ENCODE assay signal across 9 cellular contexts in genomic region chr9:21413089-21414023, GRCh38. TPM values are rescaled to one million over a fixed set of nuclear protein-coding genes. Genes with fewer than 3 reads are reported as not detected.
DNase-seq lines count a peak whose midpoint lies in the region; ATAC-seq and TF ChIP-seq lines count a peak whose summit lies in the region.
"Had no signal": no experiment of that assay in that cellular context is flagged by ENCODE, and none has a peak within 500 bp of the region (broad histone marks: within the 10 kb centered on the region; RNA-seq: fewer than 3 reads in every experiment).

No MANE protein-coding gene starts in this region.

- intact Hi-C loops in left colon (cut with DNase I, micrococcal nuclease), result no loop called here
- intact Hi-C loops in ascending aorta (cut with DNase I), result no loop called here

- H3K9me3 Mint-ChIP-seq in stimulated activated memory B cell treated with anti-CD40 and anti-IgM and Interleukin-4, amounts not matched to agents 10 μg/mL and 1 μg/mL and 100 μg/mL, for 72 hours, result no peaks in the 10 kb centered on the region

- no peak overlapping the region for H3K4me3 Mint-ChIP-seq in stimulated activated memory B cell treated with anti-CD40 and anti-IgM and Interleukin-4, amounts not matched to agents 10 μg/mL and 1 μg/mL and 100 μg/mL, for 72 hours

- no peaks in the 10 kb centered on the region for H3K36me3 Mint-ChIP-seq in stimulated activated memory B cell treated with anti-CD40 and anti-IgM and Interleukin-4, amounts not matched to agents 10 μg/mL and 1 μg/mL and 100 μg/mL, for 72 hours

- H3K27me3 ChIP-seq in BJ (ENCODE audit: control insufficient read depth, insufficient read depth, low read length) (peaks cover 6% of the 10 kb centered on the region), RWPE2 (ENCODE audit: insufficient read depth, poor library complexity, severe bottlenecking) (peaks cover 12% of the 10 kb centered on the region), ascending aorta (no peaks in the 10 kb centered on the region)

- ATAC-seq in GM19043 (IDR thresholded peaks at IDR 0.05; ENCODE audit: low read depth, unreplicated experiment), result peak; percentile 50
- ATAC-seq in RWPE2 (ENCODE audit: low read depth), result peak; percentile 36; the same call in 1 of the 3 replicates
- peak; percentile 64 for ATAC-seq in left colon
- no peak for ATAC-seq in stimulated activated memory B cell treated with anti-CD40 and anti-IgM and Interleukin-4, amounts not matched to agents 10 μg/mL and 1 μg/mL and 100 μg/mL, for 72 hours
- ATAC-seq in esophagus mucosa, result no peak

- H3K4me1 Mint-ChIP-seq in stimulated activated memory B cell treated with anti-CD40 and anti-IgM and Interleukin-4, amounts not matched to agents 10 μg/mL and 1 μg/mL and 100 μg/mL, for 72 hours, result peaks cover 29% of the 10 kb centered on the region

- DNase-seq in BJ (ENCODE audit: low read depth) (no peak), RWPE2 (ENCODE audit: low spot score) (no peak), left colon (no peak), NCI-H2029 (lab: John Stamatoyannopoulos, UW) (no peak), ascending aorta (ENCODE audit: low spot score in 2 of 2) (no peak)
- DNase-seq: NK-92 treated with Interleukin-12 subunit alpha and Interleukin-12 subunit beta, amount 100 ng/mL, for 24 hours had no signal

- H3K36me3 ChIP-seq in BJ (ENCODE audit: control insufficient read depth, insufficient read depth, low read length), result no peaks in the 10 kb centered on the region
- H3K36me3 ChIP-seq in RWPE2 (ENCODE audit: low read depth), result no peaks in the 10 kb centered on the region
- H3K36me3 ChIP-seq in ascending aorta, result no peaks in the 10 kb centered on the region

- H3K9me3 ChIP-seq in RWPE2 (ENCODE audit: severe bottlenecking) (no peaks in the 10 kb centered on the region), ascending aorta (no peaks in the 10 kb centered on the region)

- CTCF ChIA-PET in BJ (lab: Yijun Ruan, JAX), result interaction anchor here (0.7 to 1.3 kb wide), 3 partner anchors 11 to 17 kb away, joined by 3 to 4 read pairs (median 3); no protein-coding TSS in a partner anchor

- POLR2A ChIA-PET in BJ (lab: Charles Lee), result no interaction called here

- TF ChIP-seq CTCF in BJ (IDR thresholded peaks at IDR 0.05; ENCODE audit: insufficient read depth, low read depth, low read length) (peak; percentile 23; the same call in 1 of the 2 replicates), RWPE2 (IDR thresholded peaks at IDR 0.05; ENCODE audit: poor library complexity, severe bottlenecking) (peak; percentile 5), ascending aorta (IDR thresholded peaks at IDR 0.05) (no peak)

- no peak overlapping the region for H3K27ac ChIP-seq in RWPE2 (ENCODE audit: poor library complexity, severe bottlenecking)
- no peak overlapping the region for H3K27ac ChIP-seq in ascending aorta

- H3K27me3 Mint-ChIP-seq in stimulated activated memory B cell treated with anti-CD40 and anti-IgM and Interleukin-4, amounts not matched to agents 10 μg/mL and 1 μg/mL and 100 μg/mL, for 72 hours, result peaks cover 75% of the 10 kb centered on the region

- H3K4me1 ChIP-seq in RWPE2 (ENCODE audit: insufficient read depth, poor library complexity, severe bottlenecking) (no peaks in the 10 kb centered on the region), ascending aorta (no peaks in the 10 kb centered on the region)

- no peak overlapping the region for H3K4me3 ChIP-seq in BJ (ENCODE audit: low read depth, low read length)
- no peak overlapping the region for H3K4me3 ChIP-seq in RWPE2 (ENCODE audit: severe bottlenecking)
- H3K4me3 ChIP-seq in ascending aorta, result no peak overlapping the region

- H3K27ac Mint-ChIP-seq in stimulated activated memory B cell treated with anti-CD40 and anti-IgM and Interleukin-4, amounts not matched to agents 10 μg/mL and 1 μg/mL and 100 μg/mL, for 72 hours, result no peak overlapping the region

RNA-seq across cellular contexts. Expression of gene IFNA8, which starts 4.4 kb away (rescaled TPM):
- not detected in 2 replicates for polyA plus RNA-seq in BJ (2011; rRNA removed)
- not detected in 2 replicates for polyA minus RNA-seq in BJ (2011; rRNA and poly(A)+ RNA removed)
- total RNA-seq in left colon (not detected), ascending aorta (not detected), esophagus mucosa (not detected)

RNA-seq across cellular contexts. Expression of gene IFNA1, which starts 26.9 kb away (rescaled TPM):
- polyA plus RNA-seq in BJ (2011; rRNA removed), result not detected in 2 replicates
- not detected in 2 replicates for polyA minus RNA-seq in BJ (2011; rRNA and poly(A)+ RNA removed)
- total RNA-seq in left colon (not detected), ascending aorta (not detected), esophagus mucosa (not detected)

RNA-seq across cellular contexts. Expression of gene IFNA2, which starts 28.2 kb away (rescaled TPM):
- polyA plus RNA-seq in BJ (2011; rRNA removed), result not detected in 2 replicates
- polyA minus RNA-seq in BJ (2011; rRNA and poly(A)+ RNA removed), result not detected in 2 replicates
- total RNA-seq in left colon, result not detected
- total RNA-seq in ascending aorta, result not detected
- not detected for total RNA-seq in esophagus mucosa

RNA-seq across cellular contexts. Expression of gene IFNA13, which starts 45.5 kb away (rescaled TPM):
- not detected in 2 replicates for polyA plus RNA-seq in BJ (2011; rRNA removed)
- polyA minus RNA-seq in BJ (2011; rRNA and poly(A)+ RNA removed), result not detected in 2 replicates
- total RNA-seq in left colon (not detected), ascending aorta (not detected), esophagus mucosa (not detected)

Comparison
In these comparisons a context has a peak if more than half of its experiments do, and no peak if none do; other contexts are left out.
1. CTCF ChIP-seq: peak in BJ (single experiment) and RWPE2 (single experiment); none in ascending aorta (0 of 3).
2. ATAC-seq: peak in GM19043 (single experiment), RWPE2 (single experiment) and left colon (single experiment); none in stimulated activated memory B cell treated with anti-CD40 and anti-IgM and Interleukin-4, amounts not matched to agents 10 μg/mL and 1 μg/mL and 100 μg/mL, for 72 hours (single experiment) and esophagus mucosa (single experiment).